Comparison of ENCODE assay signal across 10 cellular contexts in the genomic region with DNA sequence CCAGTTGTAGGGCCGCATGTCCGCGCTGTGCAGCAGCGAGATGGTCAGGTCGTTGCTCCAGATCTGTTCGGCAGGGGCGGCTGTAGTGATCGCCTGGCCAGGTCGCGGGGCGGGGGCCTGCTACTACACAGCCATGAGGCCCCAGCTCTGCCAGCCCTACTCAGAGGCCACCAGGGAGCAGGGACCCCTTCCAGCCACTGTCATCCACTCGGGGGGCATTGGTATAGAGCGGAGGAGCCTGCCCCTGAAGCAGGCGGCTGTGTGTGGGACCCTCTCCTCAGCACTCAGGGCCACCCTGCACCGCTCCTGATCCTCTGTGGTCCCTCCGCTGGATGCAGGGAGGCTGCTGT. TPM values are rescaled to one million over a fixed set of nuclear protein-coding genes. Genes with fewer than 3 reads are reported as not detected.
DNase-seq lines count a peak whose midpoint lies in the region; ATAC-seq and TF ChIP-seq lines count a peak whose summit lies in the region.
"Had no signal": no experiment of that assay in that cellular context is flagged by ENCODE, and none has a peak within 500 bp of the region (broad histone marks: within the 10 kb centered on the region; RNA-seq: fewer than 3 reads in every experiment).

No MANE protein-coding gene starts in this region.

- intact Hi-C loops in activated naive CD4-positive, alpha-beta T cell treated with anti-CD3 and anti-CD28 coated beads for 36 hours (cut with micrococcal nuclease): loop anchor here (1.0 kb wide), 1 partner anchor 41 kb away; no protein-coding TSS in a partner anchor

- no peaks in the 10 kb centered on the region for H3K27me3 Mint-ChIP-seq in activated naive CD4-positive, alpha-beta T cell treated with anti-CD3 and anti-CD28 coated beads for 36 hours (ENCODE audit: low read depth)
- no peaks in the 10 kb centered on the region for H3K27me3 Mint-ChIP-seq in activated naive CD8-positive, alpha-beta T cell treated with anti-CD3 and anti-CD28 coated beads, Interleukin-2, amount 50 U/mL, for 24 hours

- H3K27ac ChIP-seq in liver (ENCODE audit: low read depth in 1 of 2, low read length in 2 of 2) (peak overlapping the region; percentile 9 to 82), upper lobe of left lung (peak overlapping the region in 1 of 4 donors; percentile 90)

- TF ChIP-seq RAD21 in liver (IDR thresholded peaks at IDR 0.05): no peak

- no peak overlapping the region for H3K9ac ChIP-seq in liver (ENCODE audit: low read depth in 1 of 2, low read length in 2 of 2)

- CTCF ChIA-PET in activated naive CD4-positive, alpha-beta T cell treated with anti-CD3 and anti-CD28 coated beads for 36 hours (lab: Charles Lee): no interaction called here

- TF ChIP-seq CTCF in liver (IDR thresholded peaks at IDR 0.05; ENCODE audit: low read depth, low read length, missing input control): no peak
- no peak for TF ChIP-seq CTCF in upper lobe of left lung (IDR thresholded peaks at IDR 0.05)

- H3K9me3 ChIP-seq in liver (ENCODE audit: control insufficient read depth in 4 of 4, low read length in 3 of 4) (no peaks in the 10 kb centered on the region), upper lobe of left lung (no peaks in the 10 kb centered on the region)

- H3K4me3 ChIP-seq in liver (ENCODE audit: low read depth in 1 of 3, low read length in 3 of 3) (peak overlapping the region in 1 of 3 donors; percentile 91), upper lobe of left lung (peak overlapping the region in 2 of 4 donors; percentile 72 to 98)

- H3K27me3 ChIP-seq in liver (ENCODE audit: control insufficient read depth in 4 of 4, insufficient read depth in 4 of 4, low read length in 3 of 4) (no peaks in the 10 kb centered on the region), upper lobe of left lung (no peaks in the 10 kb centered on the region)

- peaks cover 20% of the 10 kb centered on the region for H3K36me3 Mint-ChIP-seq in activated naive CD4-positive, alpha-beta T cell treated with anti-CD3 and anti-CD28 coated beads for 36 hours (ENCODE audit: low read depth)
- H3K36me3 Mint-ChIP-seq in activated naive CD8-positive, alpha-beta T cell treated with anti-CD3 and anti-CD28 coated beads, Interleukin-2, amount 50 U/mL, for 24 hours (ENCODE audit: low read depth): peaks cover 9% of the 10 kb centered on the region

- H3K4me3 Mint-ChIP-seq in activated naive CD4-positive, alpha-beta T cell treated with anti-CD3 and anti-CD28 coated beads for 36 hours: peak overlapping the region; percentile 59
- peak overlapping the region; percentile 46 for H3K4me3 Mint-ChIP-seq in activated naive CD8-positive, alpha-beta T cell treated with anti-CD3 and anti-CD28 coated beads, Interleukin-2, amount 50 U/mL, for 24 hours

- peaks cover 0 to 14% (median 9%) of the 10 kb centered on the region in 4 donors for H3K36me3 ChIP-seq in liver (ENCODE audit: control insufficient read depth in 4 of 4, insufficient read depth in 3 of 4, low read depth in 1 of 4, low read length in 3 of 4)
- peaks cover 18 to 45% (median 40%) of the 10 kb centered on the region in 4 donors for H3K36me3 ChIP-seq in upper lobe of left lung

- DNase-seq in activated naive CD4-positive, alpha-beta T cell treated with anti-CD3 and anti-CD28 coated beads for 36 hours: no peak
- no peak for DNase-seq in activated naive CD4-positive, alpha-beta T cell treated with Interleukin-2 at 50 U/mL for 16 hours
- no peak for DNase-seq in activated naive CD8-positive, alpha-beta T cell treated with anti-CD3 and anti-CD28 coated beads, Interleukin-2, amount 50 U/mL, for 24 hours
- peak; percentile 19 to 76 for DNase-seq in upper lobe of left lung
- no peak for DNase-seq in HK-2 (ENCODE audit: unreplicated experiment)
- no peak for DNase-seq in NCI-H1436 treated with DMSO at 0.1 percent for 48 hours (lab: John Stamatoyannopoulos, UW)
- DNase-seq in cerebellar cortex (ENCODE audit: low spot score): no peak

- no peak for TF ChIP-seq EP300 in upper lobe of left lung (IDR thresholded peaks at IDR 0.05)

- H3K4me1 ChIP-seq in liver (ENCODE audit: control insufficient read depth in 4 of 4, insufficient read depth in 4 of 4, low read length in 3 of 4) (peaks cover 21 to 75% (median 48%) of the 10 kb centered on the region in 4 donors), upper lobe of left lung (peaks cover 16 to 43% (median 19%) of the 10 kb centered on the region in 4 donors)

- 76% methylated on average over 16 of the region's 16 CpGs for WGBS in liver
- 93 to 95% methylated on average over 4 to 13 of the region's 16 CpGs for WGBS in upper lobe of left lung, 2 donors

- no peak overlapping the region for H3K27ac Mint-ChIP-seq in activated naive CD4-positive, alpha-beta T cell treated with anti-CD3 and anti-CD28 coated beads for 36 hours
- no peak overlapping the region for H3K27ac Mint-ChIP-seq in activated naive CD8-positive, alpha-beta T cell treated with anti-CD3 and anti-CD28 coated beads, Interleukin-2, amount 50 U/mL, for 24 hours

- no peak for TF ChIP-seq POLR2A in upper lobe of left lung (IDR thresholded peaks at IDR 0.05)

- no peak for ATAC-seq in activated naive CD8-positive, alpha-beta T cell treated with anti-CD3 and anti-CD28 coated beads, Interleukin-2, amount 50 U/mL, for 24 hours
- no peak for ATAC-seq in upper lobe of left lung (ENCODE audit: low FRiP score in 2 of 2)

- peaks cover 9% of the 10 kb centered on the region for H3K4me1 Mint-ChIP-seq in activated naive CD4-positive, alpha-beta T cell treated with anti-CD3 and anti-CD28 coated beads for 36 hours (ENCODE audit: low read depth)
- H3K4me1 Mint-ChIP-seq in activated naive CD8-positive, alpha-beta T cell treated with anti-CD3 and anti-CD28 coated beads, Interleukin-2, amount 50 U/mL, for 24 hours: peaks cover 7% of the 10 kb centered on the region

- H3K9me3 Mint-ChIP-seq in activated naive CD4-positive, alpha-beta T cell treated with anti-CD3 and anti-CD28 coated beads for 36 hours: no peaks in the 10 kb centered on the region
- H3K9me3 Mint-ChIP-seq in activated naive CD8-positive, alpha-beta T cell treated with anti-CD3 and anti-CD28 coated beads, Interleukin-2, amount 50 U/mL, for 24 hours: no peaks in the 10 kb centered on the region

TF ChIP-seq in liver, 16 proteins besides CTCF, POLR2A, EP300 and RAD21 (continues in another document):
- TF ChIP-seq FOXA1 (IDR thresholded peaks at IDR 0.05): no peak
- no peak for TF ChIP-seq JUND (IDR thresholded peaks at IDR 0.05)
- no peak for TF ChIP-seq HNF4A (conservative IDR thresholded peaks at IDR 0.05)
- TF ChIP-seq TAF1 (conservative IDR thresholded peaks at IDR 0.05): no peak
- TF ChIP-seq RXRA (IDR thresholded peaks at IDR 0.05): no peak
- TF ChIP-seq, protein P1, sequence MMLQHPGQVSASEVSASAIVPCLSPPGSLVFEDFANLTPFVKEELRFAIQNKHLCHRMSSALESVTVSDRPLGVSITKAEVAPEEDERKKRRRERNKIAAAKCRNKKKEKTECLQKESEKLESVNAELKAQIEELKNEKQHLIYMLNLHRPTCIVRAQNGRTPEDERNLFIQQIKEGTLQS (IDR thresholded peaks at IDR 0.05): no peak
- no peak for TF ChIP-seq YY1 (IDR thresholded peaks at IDR 0.05)
- TF ChIP-seq FOXA2 (IDR thresholded peaks at IDR 0.05): no peak
- TF ChIP-seq SP1 (IDR thresholded peaks at IDR 0.05): no peak
- no peak for TF ChIP-seq HNF4G (IDR thresholded peaks at IDR 0.05)
- TF ChIP-seq, protein P2, sequence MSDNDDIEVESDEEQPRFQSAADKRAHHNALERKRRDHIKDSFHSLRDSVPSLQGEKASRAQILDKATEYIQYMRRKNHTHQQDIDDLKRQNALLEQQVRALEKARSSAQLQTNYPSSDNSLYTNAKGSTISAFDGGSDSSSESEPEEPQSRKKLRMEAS (IDR thresholded peaks at IDR 0.05): no peak

RNA-seq across cellular contexts. Expression of a gene that starts 1.7 kb away (rescaled TPM):
- total RNA-seq in activated naive CD4-positive, alpha-beta T cell treated with anti-CD3 and anti-CD28 coated beads for 36 hours: 10 to 100 TPM; 44.0 to 47.8 TPM
- total RNA-seq in liver (100 to 1,000 TPM in 1 of 2 donors, 10 to 100 TPM in 1; 64.0 to 163 TPM), upper lobe of left lung (100 to 1,000 TPM in 5 of 6 donors, 10 to 100 TPM in 1; 93.3 to 191 (median 153) TPM)
- polyA plus RNA-seq in liver: 100 to 1,000 TPM in 1 of 2 donors, 10 to 100 TPM in 1; 87.1 to 130 TPM

RNA-seq across cellular contexts. Expression of a gene that starts 2.2 kb away (rescaled TPM):
- total RNA-seq in activated naive CD4-positive, alpha-beta T cell treated with anti-CD3 and anti-CD28 coated beads for 36 hours: under 1 TPM in 1 of 2 experiments, not detected in 1; 0.83 TPM
- 100 to 1,000 TPM in 1 of 2 donors, 10 to 100 TPM in 1; 25.1 to 323 TPM for total RNA-seq in liver
- 1,000 to 10,000 TPM in 1 of 2 donors, 100 to 1,000 TPM in 1; 892 to 1,117 TPM for polyA plus RNA-seq in liver
- 1 to 10 TPM in 3 of 6 donors, not detected in 3; 1.8 to 4.4 (median 2.1) TPM for total RNA-seq in upper lobe of left lung
- total RNA-seq: cerebellum had no signal

RNA-seq across cellular contexts. Expression of a gene that starts 9.2 kb away (rescaled TPM):
- total RNA-seq in activated naive CD4-positive, alpha-beta T cell treated with anti-CD3 and anti-CD28 coated beads for 36 hours: 1 to 10 TPM; 1.1 to 1.9 TPM
- 1 to 10 TPM; 2.3 to 5.2 TPM for total RNA-seq in liver
- polyA plus RNA-seq in liver: 10 to 100 TPM in 1 of 2 donors, 1 to 10 TPM in 1; 7.3 to 12.2 TPM
- 1 to 10 TPM in 4 of 6 donors, under 1 TPM in 1, not detected in 1; 0.89 to 5.2 (median 2.3) TPM for total RNA-seq in upper lobe of left lung
- total RNA-seq: SK-MEL-5 had no signal

RNA-seq across cellular contexts. Expression of a gene that starts 34.4 kb away (rescaled TPM):
- total RNA-seq in activated naive CD4-positive, alpha-beta T cell treated with anti-CD3 and anti-CD28 coated beads for 36 hours: not detected
- total RNA-seq in liver: 1 to 10 TPM in 1 of 2 donors, under 1 TPM in 1; 0.23 to 5.4 TPM
- 10 to 100 TPM in 1 of 2 donors, 1 to 10 TPM in 1; 7.4 to 15.2 TPM for polyA plus RNA-seq in liver
- 100 to 1,000 TPM in 5 of 6 donors, 10 to 100 TPM in 1; 31.7 to 395 (median 246) TPM for total RNA-seq in upper lobe of left lung
- total RNA-seq: SK-MEL-5 had no signal

RNA-seq across cellular contexts. Expression of a gene that starts 39.9 kb away (rescaled TPM):
- not detected for total RNA-seq in activated naive CD4-positive, alpha-beta T cell treated with anti-CD3 and anti-CD28 coated beads for 36 hours
- total RNA-seq in liver (under 1 TPM in 1 of 2 donors, not detected in 1; 0.08 TPM), upper lobe of left lung (1 to 10 TPM in 4 of 6 donors, under 1 TPM in 1, not detected in 1; 0.61 to 6.3 (median 1.8) TPM)
- polyA plus RNA-seq in liver: under 1 TPM in 1 of 2 donors, not detected in 1; 0.01 TPM
- total RNA-seq: SK-MEL-5 had no signal

Comparison
In these comparisons a context has a peak if more than half of its experiments do, and no peak if none do; other contexts are left out.
1. DNase-seq: peak in upper lobe of left lung (2 of 2); none in activated naive CD4-positive, alpha-beta T cell treated with anti-CD3 and anti-CD28 coated beads for 36 hours (single experiment), activated naive CD4-positive, alpha-beta T cell treated with Interleukin-2 at 50 U/mL for 16 hours (single experiment), activated naive CD8-positive, alpha-beta T cell treated with anti-CD3 and anti-CD28 coated beads, Interleukin-2, amount 50 U/mL, for 24 hours (single experiment), HK-2 (single experiment), NCI-H1436 treated with DMSO at 0.1 percent for 48 hours (single experiment) and cerebellar cortex (single experiment).
2. RNA of a gene that starts 2.2 kb away (total RNA-seq): 25.1 to 323 TPM in liver; 1.8 to 4.4 TPM in upper lobe of left lung and 0.83 TPM in activated naive CD4-positive, alpha-beta T cell treated with anti-CD3 and anti-CD28 coated beads for 36 hours; every median in the first group is over 4 times any median in the second.